ENCODE assay signal across 1 cellular context in the genomic region with DNA sequence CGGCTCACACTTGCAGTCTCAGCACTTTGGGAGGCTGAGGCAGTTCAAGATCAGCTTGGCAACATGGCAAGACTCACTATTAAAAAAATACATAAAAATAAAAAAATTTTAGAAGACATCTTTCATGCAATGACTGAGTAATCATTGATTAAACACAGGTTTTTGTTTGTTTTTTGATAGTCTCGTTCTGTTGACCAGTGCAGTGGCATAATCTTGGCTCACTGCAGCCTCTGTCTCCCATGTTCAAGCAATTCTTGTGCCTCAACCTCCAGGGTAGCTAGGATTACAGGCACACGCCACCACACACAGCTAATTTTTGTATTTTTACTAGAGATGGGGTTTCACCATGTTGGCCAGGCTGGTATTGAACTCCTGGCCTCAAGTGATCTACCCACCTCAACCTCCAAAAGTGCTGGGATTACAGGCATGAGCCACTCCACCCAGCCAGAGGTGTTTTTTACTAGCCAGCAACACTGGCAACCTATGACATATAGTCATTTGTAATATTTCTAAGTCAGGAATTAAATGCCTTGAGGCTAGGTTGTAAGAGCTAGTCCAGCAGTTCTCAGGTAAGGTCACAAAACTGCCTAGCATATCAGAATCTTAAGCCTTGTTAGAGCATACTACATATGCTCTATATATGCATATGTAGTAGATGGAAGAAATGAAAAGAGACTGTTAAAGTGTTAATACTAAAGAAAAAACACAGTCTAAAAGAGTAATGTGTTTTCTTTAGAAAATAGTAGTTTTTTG.
A peak's percentile ranks its signal among the peaks of the same experiment; 100 is the strongest.
TF ChIP-seq lines count a peak whose summit lies in the region.

No MANE protein-coding gene starts in this region.

TF ChIP-seq in HepG2, 621 proteins besides CTCF, POLR2A, EP300 and RAD21 (continued from another document):
- TF ChIP-seq, protein P1, sequence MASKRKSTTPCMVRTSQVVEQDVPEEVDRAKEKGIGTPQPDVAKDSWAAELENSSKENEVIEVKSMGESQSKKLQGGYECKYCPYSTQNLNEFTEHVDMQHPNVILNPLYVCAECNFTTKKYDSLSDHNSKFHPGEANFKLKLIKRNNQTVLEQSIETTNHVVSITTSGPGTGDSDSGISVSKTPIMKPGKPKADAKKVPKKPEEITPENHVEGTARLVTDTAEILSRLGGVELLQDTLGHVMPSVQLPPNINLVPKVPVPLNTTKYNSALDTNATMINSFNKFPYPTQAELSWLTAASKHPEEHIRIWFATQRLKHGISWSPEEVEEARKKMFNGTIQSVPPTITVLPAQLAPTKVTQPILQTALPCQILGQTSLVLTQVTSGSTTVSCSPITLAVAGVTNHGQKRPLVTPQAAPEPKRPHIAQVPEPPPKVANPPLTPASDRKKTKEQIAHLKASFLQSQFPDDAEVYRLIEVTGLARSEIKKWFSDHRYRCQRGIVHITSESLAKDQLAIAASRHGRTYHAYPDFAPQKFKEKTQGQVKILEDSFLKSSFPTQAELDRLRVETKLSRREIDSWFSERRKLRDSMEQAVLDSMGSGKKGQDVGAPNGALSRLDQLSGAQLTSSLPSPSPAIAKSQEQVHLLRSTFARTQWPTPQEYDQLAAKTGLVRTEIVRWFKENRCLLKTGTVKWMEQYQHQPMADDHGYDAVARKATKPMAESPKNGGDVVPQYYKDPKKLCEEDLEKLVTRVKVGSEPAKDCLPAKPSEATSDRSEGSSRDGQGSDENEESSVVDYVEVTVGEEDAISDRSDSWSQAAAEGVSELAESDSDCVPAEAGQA (IDR thresholded peaks at IDR 0.05; ENCODE audit: low read depth), result no peak
- TF ChIP-seq, protein P1 (CRISPR knock-in tag; IDR thresholded peaks at IDR 0.05; ENCODE audit: borderline replicate concordance), result no peak
- 0 out of 4 replicates have a peak, but pooled peaks of 1 of the 2 experiments have one; percentile 5 for TF ChIP-seq MAFK (conservative IDR thresholded peaks at IDR 0.05 in 1 of 2, IDR thresholded peaks at IDR 0.05 in 1 of 2; ENCODE audit: low read length in 2 of 2)
- no peak for TF ChIP-seq AHR (CRISPR knock-in tag; IDR thresholded peaks at IDR 0.05)
- TF ChIP-seq, protein P2, sequence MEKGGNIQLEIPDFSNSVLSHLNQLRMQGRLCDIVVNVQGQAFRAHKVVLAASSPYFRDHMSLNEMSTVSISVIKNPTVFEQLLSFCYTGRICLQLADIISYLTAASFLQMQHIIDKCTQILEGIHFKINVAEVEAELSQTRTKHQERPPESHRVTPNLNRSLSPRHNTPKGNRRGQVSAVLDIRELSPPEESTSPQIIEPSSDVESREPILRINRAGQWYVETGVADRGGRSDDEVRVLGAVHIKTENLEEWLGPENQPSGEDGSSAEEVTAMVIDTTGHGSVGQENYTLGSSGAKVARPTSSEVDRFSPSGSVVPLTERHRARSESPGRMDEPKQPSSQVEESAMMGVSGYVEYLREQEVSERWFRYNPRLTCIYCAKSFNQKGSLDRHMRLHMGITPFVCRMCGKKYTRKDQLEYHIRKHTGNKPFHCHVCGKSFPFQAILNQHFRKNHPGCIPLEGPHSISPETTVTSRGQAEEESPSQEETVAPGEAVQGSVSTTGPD (CRISPR knock-in tag; IDR thresholded peaks at IDR 0.05), result 0 out of 2 replicates have a peak, but pooled peaks have one; percentile 42
- TF ChIP-seq, protein P3, sequence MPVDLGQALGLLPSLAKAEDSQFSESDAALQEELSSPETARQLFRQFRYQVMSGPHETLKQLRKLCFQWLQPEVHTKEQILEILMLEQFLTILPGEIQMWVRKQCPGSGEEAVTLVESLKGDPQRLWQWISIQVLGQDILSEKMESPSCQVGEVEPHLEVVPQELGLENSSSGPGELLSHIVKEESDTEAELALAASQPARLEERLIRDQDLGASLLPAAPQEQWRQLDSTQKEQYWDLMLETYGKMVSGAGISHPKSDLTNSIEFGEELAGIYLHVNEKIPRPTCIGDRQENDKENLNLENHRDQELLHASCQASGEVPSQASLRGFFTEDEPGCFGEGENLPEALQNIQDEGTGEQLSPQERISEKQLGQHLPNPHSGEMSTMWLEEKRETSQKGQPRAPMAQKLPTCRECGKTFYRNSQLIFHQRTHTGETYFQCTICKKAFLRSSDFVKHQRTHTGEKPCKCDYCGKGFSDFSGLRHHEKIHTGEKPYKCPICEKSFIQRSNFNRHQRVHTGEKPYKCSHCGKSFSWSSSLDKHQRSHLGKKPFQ (CRISPR knock-in tag; IDR thresholded peaks at IDR 0.05; ENCODE audit: insufficient replicate concordance), result peak; percentile 35
- no peak for TF ChIP-seq PRPF4 (IDR thresholded peaks at IDR 0.05; ENCODE audit: low read depth, low read length, poor library complexity, severe bottlenecking)
- 0 out of 2 replicates have a peak, but pooled peaks have one; percentile 34 for TF ChIP-seq ZNF354B (CRISPR knock-in tag; IDR thresholded peaks at IDR 0.05)
- TF ChIP-seq ZNF317 (CRISPR knock-in tag; IDR thresholded peaks at IDR 0.05), result 0 out of 2 replicates have a peak, but pooled peaks have one; percentile 20
- TF ChIP-seq, protein P4, sequence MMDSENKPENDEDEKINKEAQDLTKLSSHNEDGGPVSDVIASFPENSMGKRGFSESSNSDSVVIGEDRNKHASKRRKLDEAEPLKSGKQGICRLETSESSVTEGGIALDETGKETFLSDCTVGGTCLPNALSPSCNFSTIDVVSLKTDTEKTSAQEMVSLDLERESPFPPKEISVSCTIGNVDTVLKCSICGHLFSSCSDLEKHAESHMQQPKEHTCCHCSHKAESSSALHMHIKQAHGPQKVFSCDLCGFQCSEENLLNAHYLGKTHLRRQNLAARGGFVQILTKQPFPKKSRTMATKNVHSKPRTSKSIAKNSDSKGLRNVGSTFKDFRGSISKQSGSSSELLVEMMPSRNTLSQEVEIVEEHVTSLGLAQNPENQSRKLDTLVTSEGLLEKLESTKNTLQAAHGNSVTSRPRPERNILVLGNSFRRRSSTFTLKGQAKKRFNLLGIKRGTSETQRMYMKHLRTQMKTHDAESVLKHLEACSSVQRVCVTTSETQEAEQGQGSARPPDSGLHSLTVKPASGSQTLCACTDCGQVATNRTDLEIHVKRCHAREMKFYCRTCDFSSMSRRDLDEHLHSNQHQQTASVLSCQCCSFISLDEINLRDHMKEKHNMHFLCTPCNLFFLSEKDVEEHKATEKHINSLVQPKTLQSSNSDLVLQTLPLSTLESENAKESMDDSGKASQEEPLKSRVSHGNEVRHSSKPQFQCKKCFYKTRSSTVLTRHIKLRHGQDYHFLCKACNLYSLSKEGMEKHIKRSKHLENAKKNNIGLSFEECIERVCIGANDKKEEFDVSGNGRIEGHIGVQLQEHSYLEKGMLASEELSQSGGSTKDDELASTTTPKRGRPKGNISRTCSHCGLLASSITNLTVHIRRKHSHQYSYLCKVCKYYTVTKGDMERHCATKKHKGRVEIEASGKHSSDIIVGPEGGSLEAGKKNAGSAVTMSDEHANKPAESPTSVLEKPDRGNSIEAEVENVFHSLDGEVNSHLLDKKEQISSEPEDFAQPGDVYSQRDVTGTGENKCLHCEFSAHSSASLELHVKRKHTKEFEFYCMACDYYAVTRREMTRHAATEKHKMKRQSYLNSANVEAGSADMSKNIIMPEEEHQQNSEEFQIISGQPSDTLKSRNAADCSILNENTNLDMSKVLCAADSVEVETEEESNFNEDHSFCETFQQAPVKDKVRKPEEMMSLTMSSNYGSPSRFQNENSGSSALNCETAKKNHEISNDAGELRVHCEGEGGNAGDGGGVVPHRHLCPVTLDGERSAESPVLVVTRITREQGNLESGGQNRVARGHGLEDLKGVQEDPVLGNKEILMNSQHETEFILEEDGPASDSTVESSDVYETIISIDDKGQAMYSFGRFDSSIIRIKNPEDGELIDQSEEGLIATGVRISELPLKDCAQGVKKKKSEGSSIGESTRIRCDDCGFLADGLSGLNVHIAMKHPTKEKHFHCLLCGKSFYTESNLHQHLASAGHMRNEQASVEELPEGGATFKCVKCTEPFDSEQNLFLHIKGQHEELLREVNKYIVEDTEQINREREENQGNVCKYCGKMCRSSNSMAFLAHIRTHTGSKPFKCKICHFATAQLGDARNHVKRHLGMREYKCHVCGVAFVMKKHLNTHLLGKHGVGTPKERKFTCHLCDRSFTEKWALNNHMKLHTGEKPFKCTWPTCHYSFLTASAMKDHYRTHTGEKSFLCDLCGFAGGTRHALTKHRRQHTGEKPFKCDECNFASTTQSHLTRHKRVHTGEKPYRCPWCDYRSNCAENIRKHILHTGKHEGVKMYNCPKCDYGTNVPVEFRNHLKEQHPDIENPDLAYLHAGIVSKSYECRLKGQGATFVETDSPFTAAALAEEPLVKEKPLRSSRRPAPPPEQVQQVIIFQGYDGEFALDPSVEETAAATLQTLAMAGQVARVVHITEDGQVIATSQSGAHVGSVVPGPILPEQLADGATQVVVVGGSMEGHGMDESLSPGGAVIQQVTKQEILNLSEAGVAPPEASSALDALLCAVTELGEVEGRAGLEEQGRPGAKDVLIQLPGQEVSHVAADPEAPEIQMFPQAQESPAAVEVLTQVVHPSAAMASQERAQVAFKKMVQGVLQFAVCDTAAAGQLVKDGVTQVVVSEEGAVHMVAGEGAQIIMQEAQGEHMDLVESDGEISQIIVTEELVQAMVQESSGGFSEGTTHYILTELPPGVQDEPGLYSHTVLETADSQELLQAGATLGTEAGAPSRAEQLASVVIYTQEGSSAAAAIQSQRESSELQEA (CRISPR knock-in tag; IDR thresholded peaks at IDR 0.05; ENCODE audit: not compliant biosample characterization), result no peak
- TF ChIP-seq PITX1 (CRISPR knock-in tag; IDR thresholded peaks at IDR 0.05), result peak; percentile 33; the same call in 1 of the 2 replicates
- no peak for TF ChIP-seq ZNF451 (CRISPR knock-in tag; IDR thresholded peaks at IDR 0.05)
- 0 out of 2 replicates have a peak, but pooled peaks have one; percentile 26 for TF ChIP-seq ZNF619 (CRISPR knock-in tag; IDR thresholded peaks at IDR 0.05)
- 0 out of 2 replicates have a peak, but pooled peaks have one; percentile 30 for TF ChIP-seq ZNF83 (CRISPR knock-in tag; IDR thresholded peaks at IDR 0.05; ENCODE audit: borderline replicate concordance)
- TF ChIP-seq NCOA2 (CRISPR knock-in tag; IDR thresholded peaks at IDR 0.05), result 0 out of 2 replicates have a peak, but pooled peaks have one; percentile 23
- no peak for TF ChIP-seq HNRNPLL (IDR thresholded peaks at IDR 0.05; ENCODE audit: low read depth, low read length, poor library complexity, severe bottlenecking)
- 0 out of 2 replicates have a peak, but pooled peaks have one; percentile 58 for TF ChIP-seq SMARCC2 (IDR thresholded peaks at IDR 0.05)
- 0 out of 2 replicates have a peak, but pooled peaks have one; percentile 33 for TF ChIP-seq POLR2G (IDR thresholded peaks at IDR 0.05; ENCODE audit: low read depth, low read length)
TF ChIP-seq in HepG2: peak in this region for 15.
